In the genomic region with DNA sequence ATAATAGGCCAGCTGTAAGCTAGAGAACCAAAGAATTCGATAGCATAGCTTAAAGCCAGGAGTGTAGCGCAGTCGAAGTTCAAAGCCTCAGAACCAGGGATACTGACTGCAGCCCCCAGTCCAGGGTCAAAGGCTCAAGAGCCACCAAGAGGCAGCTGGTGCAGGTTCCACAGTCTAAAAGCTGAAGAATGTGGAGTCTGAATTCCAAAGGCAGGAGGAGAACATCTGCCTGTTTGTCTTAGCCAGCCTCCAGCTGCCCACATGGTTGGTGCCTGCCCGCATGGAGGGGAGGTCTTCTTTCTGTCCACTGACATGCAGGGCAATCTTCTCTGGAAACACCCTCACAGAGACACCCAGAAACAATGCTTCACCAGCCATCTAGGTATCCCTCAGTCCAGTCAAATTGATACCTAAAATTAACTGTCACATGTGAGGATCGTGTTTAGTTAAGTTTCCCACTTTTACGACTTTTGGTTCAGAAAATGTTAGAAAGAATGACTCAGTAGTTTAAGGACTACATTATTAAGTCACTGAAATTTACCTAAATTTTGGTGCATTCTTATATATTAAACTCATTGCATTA, we compare ENCODE assay signal across 24 cellular contexts. TPM values are rescaled to one million over a fixed set of nuclear protein-coding genes. Genes with fewer than 3 reads are reported as not detected.
DNase-seq lines count a peak whose midpoint lies in the region; ATAC-seq, FAIRE-seq and TF ChIP-seq lines count a peak whose summit lies in the region.
"Had no signal": no experiment of that assay in that cellular context is flagged by ENCODE, and none has a peak within 500 bp of the region (broad histone marks: within the 10 kb centered on the region; RNA-seq: fewer than 3 reads in every experiment).

No MANE protein-coding gene starts in this region.

- no peaks in the 10 kb centered on the region for H3K9me3 Mint-ChIP-seq in activated CD8-positive, alpha-beta memory T cell treated with anti-CD3 and anti-CD28 coated beads, Interleukin-2, amount 10 ng/mL, durations not matched to agents 7 days and 5 days (ENCODE audit: low read depth)
- no peaks in the 10 kb centered on the region for H3K9me3 Mint-ChIP-seq in CD4-positive, CD25-positive, alpha-beta regulatory T cell
- peaks cover 55% of the 10 kb centered on the region for H3K9me3 Mint-ChIP-seq in nephron progenitor cell
- H3K9me3 Mint-ChIP-seq: IgD-negative memory B cell had no signal

- no peak overlapping the region for H3K4me3 ChIP-seq in CD4-positive, CD25-positive, alpha-beta regulatory T cell (ENCODE audit: low read depth, low read length)
- H3K4me3 ChIP-seq: GM23248, HAP-1 had no signal

- no peak overlapping the region for H3K4me3 Mint-ChIP-seq in activated CD8-positive, alpha-beta memory T cell treated with anti-CD3 and anti-CD28 coated beads, Interleukin-2, amount 10 ng/mL, durations not matched to agents 7 days and 5 days
- H3K4me3 Mint-ChIP-seq in CD4-positive, CD25-positive, alpha-beta regulatory T cell, result no peak overlapping the region
- no peak overlapping the region for H3K4me3 Mint-ChIP-seq in nephron progenitor cell
- H3K4me3 Mint-ChIP-seq: IgD-negative memory B cell had no signal

- no peaks in the 10 kb centered on the region for H3K27me3 Mint-ChIP-seq in activated CD8-positive, alpha-beta memory T cell treated with anti-CD3 and anti-CD28 coated beads, Interleukin-2, amount 10 ng/mL, durations not matched to agents 7 days and 5 days
- no peaks in the 10 kb centered on the region for H3K27me3 Mint-ChIP-seq in CD4-positive, CD25-positive, alpha-beta regulatory T cell
- no peaks in the 10 kb centered on the region for H3K27me3 Mint-ChIP-seq in nephron progenitor cell (ENCODE audit: low read depth, poor library complexity)
- H3K27me3 Mint-ChIP-seq: IgD-negative memory B cell had no signal

- peaks cover 46% of the 10 kb centered on the region for H3K36me3 Mint-ChIP-seq in activated CD8-positive, alpha-beta memory T cell treated with anti-CD3 and anti-CD28 coated beads, Interleukin-2, amount 10 ng/mL, durations not matched to agents 7 days and 5 days
- H3K36me3 Mint-ChIP-seq in CD4-positive, CD25-positive, alpha-beta regulatory T cell, result peaks cover 22% of the 10 kb centered on the region
- peaks cover 88% of the 10 kb centered on the region for H3K36me3 Mint-ChIP-seq in nephron progenitor cell (ENCODE audit: low read depth)

- no peak for TF ChIP-seq POLR2A in GM12892 (IDR thresholded peaks at IDR 0.05; ENCODE audit: low read depth, low read length)

- H3K9me3 ChIP-seq in CD4-positive, CD25-positive, alpha-beta regulatory T cell (ENCODE audit: control insufficient read depth in 2 of 2, low read length in 2 of 2), result no peaks in the 10 kb centered on the region
- H3K9me3 ChIP-seq: HAP-1 had no signal

- FAIRE-seq in GM12892 (lab: Jason Lieb, UNC), result peak; percentile 17
- FAIRE-seq: GM12891, HTR-8/SVneo had no signal

- H3K36me3 ChIP-seq in CD4-positive, CD25-positive, alpha-beta regulatory T cell (ENCODE audit: control insufficient read depth, insufficient read depth, low read length), result peaks cover 8% of the 10 kb centered on the region

- H3K4me1 ChIP-seq in CD4-positive, CD25-positive, alpha-beta regulatory T cell (ENCODE audit: control insufficient read depth, insufficient read depth, low read length, poor library complexity, severe bottlenecking), result no peaks in the 10 kb centered on the region
- H3K4me1 ChIP-seq: HAP-1 had no signal

- peak; percentile 20 for ATAC-seq in activated CD8-positive, alpha-beta memory T cell treated with anti-CD3 and anti-CD28 coated beads, Interleukin-2, amount 10 ng/mL, durations not matched to agents 7 days and 5 days
- no peak for ATAC-seq in CD4-positive, CD25-positive, alpha-beta regulatory T cell (ENCODE audit: low read depth in 2 of 2)
- ATAC-seq in HG02870 (IDR thresholded peaks at IDR 0.05; ENCODE audit: unreplicated experiment), result no peak
- no peak for ATAC-seq in GM21526 (IDR thresholded peaks at IDR 0.05; ENCODE audit: low FRiP score, unreplicated experiment)
- ATAC-seq: Panc1 had no signal

- no peak for TF ChIP-seq CTCF in nephron progenitor cell (IDR thresholded peaks at IDR 0.05)

- H3K27ac Mint-ChIP-seq in activated CD8-positive, alpha-beta memory T cell treated with anti-CD3 and anti-CD28 coated beads, Interleukin-2, amount 10 ng/mL, durations not matched to agents 7 days and 5 days, result no peak overlapping the region
- peak overlapping the region in 2 of 3 donors; percentile 9 to 51 for H3K27ac Mint-ChIP-seq in CD4-positive, CD25-positive, alpha-beta regulatory T cell
- no peak overlapping the region for H3K27ac Mint-ChIP-seq in nephron progenitor cell
- H3K27ac Mint-ChIP-seq: IgD-negative memory B cell had no signal

- no peaks in the 10 kb centered on the region for H3K27me3 ChIP-seq in CD4-positive, CD25-positive, alpha-beta regulatory T cell (ENCODE audit: control insufficient read depth, insufficient read depth, low read length)

- CTCF ChIA-PET in activated CD8-positive, alpha-beta memory T cell treated with anti-CD3 and anti-CD28 coated beads, Interleukin-2, amount 10 ng/mL, durations not matched to agents 7 days and 5 days (lab: Charles Lee), result interaction anchor here (0.5 to 1.8 kb wide), 4 partner anchors 88 to 188 kb away, joined by 3 to 5 read pairs (median 4); partner anchors contain the start of gene N4BP2

- peaks cover 13% of the 10 kb centered on the region for H3K4me1 Mint-ChIP-seq in activated CD8-positive, alpha-beta memory T cell treated with anti-CD3 and anti-CD28 coated beads, Interleukin-2, amount 10 ng/mL, durations not matched to agents 7 days and 5 days
- H3K4me1 Mint-ChIP-seq in CD4-positive, CD25-positive, alpha-beta regulatory T cell, result peaks cover 0 to 2% (median 0%) of the 10 kb centered on the region in 4 donors
- H3K4me1 Mint-ChIP-seq in nephron progenitor cell, result no peaks in the 10 kb centered on the region
- H3K4me1 Mint-ChIP-seq: IgD-negative memory B cell had no signal

- no peak overlapping the region for H3K27ac ChIP-seq in CD4-positive, CD25-positive, alpha-beta regulatory T cell (ENCODE audit: insufficient read depth, low read length, poor library complexity, severe bottlenecking)
- H3K27ac ChIP-seq: C4-2B, GM23248 had no signal

- no peak for DNase-seq in activated CD8-positive, alpha-beta memory T cell treated with anti-CD3 and anti-CD28 coated beads, Interleukin-2, amount 10 ng/mL, durations not matched to agents 7 days and 5 days
- no peak for DNase-seq in activated CD8-positive, alpha-beta memory T cell treated with anti-CD3 and anti-CD28 coated beads for 24 hours
- no peak for DNase-seq in CD4-positive, CD25-positive, alpha-beta regulatory T cell
- DNase-seq in GM12892 (ENCODE audit: insufficient read length), result no peak
- peak; percentile 9 for DNase-seq in myocyte (ENCODE audit: low read depth)
- DNase-seq in nephron progenitor cell, result no peak
- DNase-seq: DMS79, GM23248, NCI-H1105, NCI-H146, NCI-H2029, NCI-H524 treated with DMSO at 0.1 percent for 48 hours, NCI-H82, SIG-M5 had no signal

RNA-seq across cellular contexts. Expression of gene RHOH, which starts 52.8 kb away (rescaled TPM):
- total RNA-seq in activated CD8-positive, alpha-beta memory T cell treated with anti-CD3 and anti-CD28 coated beads, Interleukin-2, amount 10 ng/mL, durations not matched to agents 7 days and 5 days, result 100 to 1,000 TPM; 136 to 145 TPM
- total RNA-seq in CD4-positive, CD25-positive, alpha-beta regulatory T cell, result 645 TPM
- 100 to 1,000 TPM; 360 to 479 (median 397) TPM for polyA plus RNA-seq in CD4-positive, CD25-positive, alpha-beta regulatory T cell
- polyA plus RNA-seq in GM12892 (2012; ENCODE audit: missing spikeins), result 93.6 TPM
- total RNA-seq in myocyte, result not detected in 2 replicates
- polyA plus RNA-seq in myocyte (2012), result 0.15 TPM
- total RNA-seq: A172, GM23248 had no signal
- polyA plus RNA-seq: AG04450, GM23248 had no signal

Comparison
In these comparisons a context has a peak if more than half of its experiments do, and no peak if none do; other contexts are left out.
1. H3K27ac Mint-ChIP-seq: peak in CD4-positive, CD25-positive, alpha-beta regulatory T cell (2 of 3); none in activated CD8-positive, alpha-beta memory T cell treated with anti-CD3 and anti-CD28 coated beads, Interleukin-2, amount 10 ng/mL, durations not matched to agents 7 days and 5 days (single experiment) and nephron progenitor cell (single experiment).
2. RNA of gene RHOH, which starts 52.8 kb away (total RNA-seq): 645 TPM in CD4-positive, CD25-positive, alpha-beta regulatory T cell (single experiment) and 136 to 145 TPM in activated CD8-positive, alpha-beta memory T cell treated with anti-CD3 and anti-CD28 coated beads, Interleukin-2, amount 10 ng/mL, durations not matched to agents 7 days and 5 days; not detected in myocyte; every median in the first group is over 100 times any median in the second.